ENCODE assay signal across 8 cellular contexts in the genomic region with DNA sequence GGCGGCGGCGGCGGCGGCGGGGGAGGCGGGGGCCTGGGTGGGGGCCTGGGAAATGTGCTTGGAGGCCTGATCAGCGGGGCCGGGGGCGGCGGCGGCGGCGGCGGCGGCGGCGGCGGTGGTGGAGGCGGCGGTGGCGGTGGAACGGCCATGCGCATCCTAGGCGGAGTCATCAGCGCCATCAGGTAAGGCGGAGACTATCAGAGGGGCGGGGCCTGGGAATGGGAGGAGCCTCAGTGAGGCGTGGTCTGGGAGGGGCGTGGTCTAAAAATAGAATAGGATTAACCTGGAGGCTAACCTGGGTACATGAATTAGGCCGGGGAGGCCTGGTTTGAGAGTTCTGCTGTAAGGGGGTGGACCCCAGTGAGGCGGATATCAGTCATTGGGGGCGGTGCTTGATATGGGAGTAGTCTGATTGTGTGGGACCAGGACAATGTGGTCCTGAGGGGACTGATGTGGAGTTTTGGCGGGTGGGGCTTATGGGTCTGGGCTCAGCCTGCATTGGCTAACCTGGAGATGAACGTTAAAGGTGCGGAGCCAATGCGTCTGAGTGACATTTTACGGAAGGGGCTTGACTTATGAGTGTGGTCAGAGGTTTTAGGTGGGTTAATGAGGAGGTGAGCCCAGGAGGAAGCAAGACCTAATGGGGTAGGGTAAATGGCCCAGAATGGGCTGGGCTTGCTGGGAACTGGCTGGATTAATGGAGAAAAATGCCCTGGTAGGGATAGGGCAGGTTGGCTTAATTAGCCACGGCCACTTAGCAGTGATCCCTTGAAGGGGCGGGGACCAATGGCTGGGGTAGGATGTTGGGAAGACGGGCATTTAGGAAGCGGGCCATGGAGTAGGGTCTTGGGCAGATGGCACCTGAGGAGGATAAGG. TPM values are rescaled to one million over a fixed set of nuclear protein-coding genes. Genes with fewer than 3 reads are reported as not detected.
DNase-seq lines count a peak whose midpoint lies in the region; ATAC-seq, FAIRE-seq and TF ChIP-seq lines count a peak whose summit lies in the region.

No MANE protein-coding gene starts in this region.

- peak; percentile 87 for FAIRE-seq in GM12891 (lab: Jason Lieb, UNC)

- DNase-seq in GM12891 (ENCODE audit: insufficient read length, low spot score) (peak; percentile 84), NCI-H345 treated with DMSO at 0.1 percent for 48 hours (lab: John Stamatoyannopoulos, UW; ENCODE audit: unreplicated experiment) (peak; percentile 95), islet precursor cell (peak; percentile 95)
- peak; percentile 88 for DNase-seq in central memory CD4-positive, alpha-beta T cell
- peak; percentile 85 for DNase-seq in stimulated activated CD4-positive, alpha-beta T cell treated with anti-CD3 and anti-CD28 coated beads, Interleukin-12 subunit alpha, Interleukin-12 subunit beta, amount 100 ng/mL, for 24 hours (ENCODE audit: low read depth in 2 of 2)

- TF ChIP-seq POLR2A in GM12891 (IDR thresholded peaks at IDR 0.05; ENCODE audit: low read depth, low read length) = no peak

- ATAC-seq in HG03159 (IDR thresholded peaks at IDR 0.05; ENCODE audit: unreplicated experiment) = peak; percentile 48
- ATAC-seq in activated CD4-positive, CD25-positive, alpha-beta regulatory T cell treated with anti-CD3 and anti-CD28 coated beads, Interleukin-2, amount 50 U/mL, for 24 hours = peak; percentile 76 to 77
- no peak for ATAC-seq in GM21367 (IDR thresholded peaks at IDR 0.05; ENCODE audit: unreplicated experiment)

TF ChIP-seq in GM12891, 5 proteins besides CTCF, POLR2A, EP300 and RAD21:
- TF ChIP-seq PAX5 (IDR thresholded peaks at IDR 0.05; ENCODE audit: insufficient read depth, low read length, severe bottlenecking) (no peak), TAF1 (IDR thresholded peaks at IDR 0.05; ENCODE audit: low read depth, low read length) (peak; percentile 32; the same call in 1 of the 2 replicates)

RNA-seq across cellular contexts. Expression of a gene that starts 1.4 kb away (rescaled TPM):
- polyA plus RNA-seq in GM12891 (2012; ENCODE audit: low read depth, missing spikeins) = 444 TPM

RNA-seq across cellular contexts. Expression of a gene that starts 11.0 kb away (rescaled TPM):
- not detected for polyA plus RNA-seq in GM12891 (2012; ENCODE audit: low read depth, missing spikeins)

RNA-seq across cellular contexts. Expression of a gene that starts 26.0 kb away (rescaled TPM):
- polyA plus RNA-seq in GM12891 (2012; ENCODE audit: low read depth, missing spikeins) = 112 TPM

RNA-seq across cellular contexts. Expression of a gene that starts 26.6 kb away (rescaled TPM):
- polyA plus RNA-seq in GM12891 (2012; ENCODE audit: low read depth, missing spikeins) = 160 TPM

RNA-seq across cellular contexts. Expression of a gene that starts 30.3 kb away (rescaled TPM):
- 0.15 TPM for polyA plus RNA-seq in GM12891 (2012; ENCODE audit: low read depth, missing spikeins)
